In genomic region chr6:70955441-70956190, GRCh38 we compare ENCODE assay signal across 8 cellular contexts. TPM values are rescaled to one million over a fixed set of nuclear protein-coding genes. Genes with fewer than 3 reads are reported as not detected.
DNase-seq lines count a peak whose midpoint lies in the region; ATAC-seq and TF ChIP-seq lines count a peak whose summit lies in the region.

No MANE protein-coding gene starts in this region.

- H3K9ac ChIP-seq in mesenchymal stem cell (ENCODE audit: low read length): no peak overlapping the region

- H3K23ac ChIP-seq in mesenchymal stem cell (ENCODE audit: low read length in 2 of 2): peak overlapping the region in 1 of 2 experiments; percentile 51

- peaks cover 55 to 71% of the 10 kb centered on the region in 2 experiments for H3K27me3 ChIP-seq in mesenchymal stem cell (ENCODE audit: control insufficient read depth in 1 of 2, insufficient read depth in 1 of 2, low read length in 2 of 2)

- no peak overlapping the region for H3K27ac Mint-ChIP-seq in effector memory CD8-positive, alpha-beta T cell

- H3K4me3 Mint-ChIP-seq in effector memory CD8-positive, alpha-beta T cell: peak overlapping the region; percentile 87 to 93

- peak overlapping the region; percentile 52 to 75 for H3K4me3 ChIP-seq in mesenchymal stem cell (ENCODE audit: insufficient read depth in 1 of 2, low read depth in 1 of 2, low read length in 2 of 2)

- TF ChIP-seq CTCF in C4-2B (conservative IDR thresholded peaks at IDR 0.05): peak; percentile 93

- no peaks in the 10 kb centered on the region for H3K36me3 ChIP-seq in mesenchymal stem cell (ENCODE audit: control insufficient read depth in 1 of 2, insufficient read depth in 2 of 2, low read depth in 1 of 2, low read length in 2 of 2)

- no peaks in the 10 kb centered on the region for H3K79me1 ChIP-seq in mesenchymal stem cell (replicated peaks; ENCODE audit: low read length, poor library complexity, severe bottlenecking)

- no peak overlapping the region for H3K14ac ChIP-seq in mesenchymal stem cell (ENCODE audit: low read length in 2 of 2)

- no peaks in the 10 kb centered on the region for H3K9me3 Mint-ChIP-seq in effector memory CD8-positive, alpha-beta T cell

- peak overlapping the region; percentile 15 for H2AFZ ChIP-seq in mesenchymal stem cell (ENCODE audit: low read depth, low read length)

- no peak overlapping the region for H4K91ac ChIP-seq in mesenchymal stem cell (ENCODE audit: low read length)

- peak; percentile 94 for ATAC-seq in GM19372 (IDR thresholded peaks at IDR 0.05; ENCODE audit: low read depth, unreplicated experiment)
- ATAC-seq in HG03460 (IDR thresholded peaks at IDR 0.05; ENCODE audit: unreplicated experiment): peak; percentile 94
- ATAC-seq in effector memory CD8-positive, alpha-beta T cell (replicated peaks): peak; percentile 96

- no peak overlapping the region for H2AK5ac ChIP-seq in mesenchymal stem cell (ENCODE audit: low read length, severe bottlenecking)

- no peak overlapping the region for H3K4ac ChIP-seq in mesenchymal stem cell (ENCODE audit: low read depth in 1 of 2, low read length in 2 of 2)

- H3K27me3 Mint-ChIP-seq in effector memory CD8-positive, alpha-beta T cell: peaks cover 66 to 72% of the 10 kb centered on the region in 2 donors

- H2BK12ac ChIP-seq in mesenchymal stem cell (ENCODE audit: low read length in 2 of 2): no peak overlapping the region

- peaks cover 11 to 12% of the 10 kb centered on the region in 2 donors for H3K4me1 Mint-ChIP-seq in effector memory CD8-positive, alpha-beta T cell (ENCODE audit: low read depth in 2 of 2)

- H2BK5ac ChIP-seq in mesenchymal stem cell (ENCODE audit: low read depth, low read length, poor library complexity, severe bottlenecking): no peak overlapping the region

- peaks cover 3% of the 10 kb centered on the region for H3K36me3 Mint-ChIP-seq in effector memory CD8-positive, alpha-beta T cell (ENCODE audit: insufficient read depth)

- peak overlapping the region; percentile 99 for H3K4me2 ChIP-seq in mesenchymal stem cell (ENCODE audit: low read length, poor library complexity, severe bottlenecking)

- DNase-seq in NCI-H526 treated with DMSO at 0.1 percent for 48 hours (lab: John Stamatoyannopoulos, UW) (peak; percentile 80), mesenchymal stem cell (peak; percentile 60)
- DNase-seq in activated CD8-positive, alpha-beta memory T cell treated with anti-CD3 and anti-CD28 coated beads for 1 hour (ENCODE audit: extremely low read depth in 1 of 2, low read depth in 1 of 2): peak; percentile 55 to 75
- peak; percentile 82 to 83 (median 83) for DNase-seq in effector memory CD8-positive, alpha-beta T cell
- DNase-seq in stimulated activated CD4-positive, alpha-beta T cell treated with anti-CD3 and anti-CD28 coated beads, TNF-alpha, amount 100 ng/mL, for 48 hours (ENCODE audit: low read depth in 3 of 3): peak; percentile 74 to 86 (median 79)

- no peaks in the 10 kb centered on the region for H3K9me3 ChIP-seq in mesenchymal stem cell (ENCODE audit: control insufficient read depth, low read length)

- peaks cover 21% of the 10 kb centered on the region for H3K4me1 ChIP-seq in mesenchymal stem cell (ENCODE audit: control insufficient read depth, insufficient read depth, low read depth, low read length)

- H3K27ac ChIP-seq in C4-2B (no peak overlapping the region), mesenchymal stem cell (ENCODE audit: low read length, poor library complexity, severe bottlenecking) (no peak overlapping the region)

- H4K8ac ChIP-seq in mesenchymal stem cell (ENCODE audit: low read length): no peak overlapping the region

- H3K18ac ChIP-seq in mesenchymal stem cell (ENCODE audit: low read depth in 1 of 2, low read length in 2 of 2): no peak overlapping the region

- H2BK120ac ChIP-seq in mesenchymal stem cell (ENCODE audit: low read depth, low read length): no peak overlapping the region

- no peak overlapping the region for H2BK15ac ChIP-seq in mesenchymal stem cell (ENCODE audit: low read depth, poor library complexity, severe bottlenecking)

- 1% methylated on average over 45 of the region's 65 CpGs for WGBS in mesenchymal stem cell

RNA-seq across cellular contexts. Expression of gene B3GAT2, which starts 1.2 kb away (rescaled TPM):
- polyA plus RNA-seq in mesenchymal stem cell (2013, experiment 1 of 2): not detected
- polyA plus RNA-seq in mesenchymal stem cell (2013, experiment 2 of 2): not detected
